Comparison of ENCODE assay signal across 8 cellular contexts in the genomic region with DNA sequence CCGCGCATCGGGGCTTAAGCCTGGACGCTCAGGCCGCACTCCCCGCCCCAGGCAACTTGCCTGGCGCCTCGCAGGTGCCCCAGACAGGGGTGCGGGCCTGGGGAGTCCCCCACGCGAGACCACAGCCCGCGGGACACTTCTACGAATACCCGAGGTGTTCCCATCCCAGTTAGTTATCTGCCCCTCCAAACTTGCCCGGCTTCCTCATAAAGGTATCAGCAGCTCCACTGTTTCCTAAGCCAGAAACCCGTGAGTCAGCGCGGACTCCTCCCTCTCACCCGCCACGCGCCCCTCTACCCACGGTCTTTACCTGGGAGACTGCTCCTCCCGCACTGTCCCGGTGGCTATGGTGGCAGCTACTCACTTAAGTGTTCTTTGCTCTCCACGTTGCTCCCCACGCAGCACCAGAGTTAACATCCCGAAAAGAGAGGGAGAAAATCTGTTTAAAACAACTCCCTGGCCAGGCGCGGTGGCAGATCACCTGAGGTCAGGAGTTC. TPM values are rescaled to one million over a fixed set of nuclear protein-coding genes. Genes with fewer than 3 reads are reported as not detected.
DNase-seq lines count a peak whose midpoint lies in the region; ATAC-seq and TF ChIP-seq lines count a peak whose summit lies in the region.

No MANE protein-coding gene starts in this region.

- peaks cover 9% of the 10 kb centered on the region for H4K20me1 ChIP-seq in fibroblast of lung (ENCODE audit: control insufficient read depth, extremely low read depth, insufficient read depth, low read length)

- no peak for ATAC-seq in left colon
- ATAC-seq in GM19023 (IDR thresholded peaks at IDR 0.05; ENCODE audit: unreplicated experiment): no peak

- H3K27me3 ChIP-seq in fibroblast of lung (ENCODE audit: control insufficient read depth, insufficient read depth, low read length): no peaks in the 10 kb centered on the region
- H3K27me3 ChIP-seq in rectal smooth muscle tissue (ENCODE audit: control insufficient read depth, insufficient read depth, low read length): no peaks in the 10 kb centered on the region

- H3K4me2 ChIP-seq in fibroblast of lung (ENCODE audit: extremely low read depth, insufficient read depth, low read length): peak overlapping the region; percentile 79

- intact Hi-C loops in left colon (cut with DNase I, micrococcal nuclease): no loop called here

- H2AFZ ChIP-seq in fibroblast of lung (ENCODE audit: low read length): no peak overlapping the region

- DNase-seq in SK-N-MC (ENCODE audit: low read depth, low spot score) (no peak), fibroblast of lung (ENCODE audit: low read depth in 2 of 2) (no peak), left colon (no peak), DMS153 (lab: John Stamatoyannopoulos, UW) (no peak)
- DNase-seq in activated effector memory CD4-positive, alpha-beta T cell treated with anti-CD3 and anti-CD28 coated beads, Interleukin-2, amount 50 U/mL, for 16 hours: no peak

- 0 out of 2 replicates have a peak, but pooled peaks cover 6% of the 10 kb centered on the region for H3K4me1 ChIP-seq in ES-I3 (ENCODE audit: insufficient read depth, low read length)
- H3K4me1 ChIP-seq in fibroblast of lung (ENCODE audit: control insufficient read depth, extremely low read depth, insufficient read depth, low read length): peaks cover 6% of the 10 kb centered on the region
- peaks cover 18% of the 10 kb centered on the region for H3K4me1 ChIP-seq in rectal smooth muscle tissue (ENCODE audit: control insufficient read depth, insufficient read depth, low read length)

- H3K9ac ChIP-seq in ES-I3 (ENCODE audit: low read depth, low read length) (peak overlapping the region; percentile 89), SK-N-MC (ENCODE audit: insufficient read length) (no peak overlapping the region), fibroblast of lung (ENCODE audit: insufficient read depth, low read length) (no peak overlapping the region), rectal smooth muscle tissue (ENCODE audit: low read length) (no peak overlapping the region)

- H3K36me3 ChIP-seq in ES-I3 (ENCODE audit: insufficient read depth, low read length) (no peaks in the 10 kb centered on the region), SK-N-MC (ENCODE audit: insufficient read depth, low read length) (peaks cover 15% of the 10 kb centered on the region), fibroblast of lung (ENCODE audit: control insufficient read depth, insufficient read depth, low read length) (no peaks in the 10 kb centered on the region), rectal smooth muscle tissue (ENCODE audit: control insufficient read depth, insufficient read depth, low read length) (no peaks in the 10 kb centered on the region)

- H3K27ac ChIP-seq in SK-N-MC: no peak overlapping the region
- H3K27ac ChIP-seq in fibroblast of lung (ENCODE audit: insufficient read depth, low read length): no peak overlapping the region
- no peak overlapping the region for H3K27ac ChIP-seq in rectal smooth muscle tissue (ENCODE audit: low read depth, low read length)

- no peak for TF ChIP-seq CTCF in fibroblast of lung (conservative IDR thresholded peaks at IDR 0.05 in 1 of 2, IDR thresholded peaks at IDR 0.05 in 1 of 2; ENCODE audit: low read depth in 1 of 2, low read length in 2 of 2)

- peaks cover 33% of the 10 kb centered on the region for H3K79me2 ChIP-seq in fibroblast of lung (ENCODE audit: control insufficient read depth, insufficient read depth, low read length)

- H3K4me3 ChIP-seq in SK-N-MC (peak overlapping the region; percentile 72), fibroblast of lung (replicated peaks in 1 of 4; ENCODE audit: control extremely low read depth in 1 of 4, insufficient read depth in 1 of 4, low read depth in 3 of 4, low read length in 4 of 4) (peak overlapping the region in 2 of 4 experiments; percentile 52 to 68), rectal smooth muscle tissue (ENCODE audit: low read length) (peak overlapping the region; percentile 81)

- H3K9me3 ChIP-seq in ES-I3 (ENCODE audit: control insufficient read depth, insufficient read depth, low read length) (no peaks in the 10 kb centered on the region), SK-N-MC (ENCODE audit: low read depth, low read length) (no peaks in the 10 kb centered on the region), fibroblast of lung (ENCODE audit: control insufficient read depth, insufficient read depth, low read depth, low read length) (no peaks in the 10 kb centered on the region)

RNA-seq across cellular contexts. Expression of gene CREBBP, which starts 1.0 kb away (rescaled TPM):
- 16.2 and 22.6 TPM in 2 replicates for total RNA-seq in fibroblast of lung
- 6.1 and 8.0 TPM in 2 replicates for polyA plus RNA-seq in fibroblast of lung
- 14.5 and 24.9 TPM in 2 replicates for polyA plus RNA-seq in fibroblast of lung (2012)
- polyA minus RNA-seq in fibroblast of lung (ENCODE audit: low replicate concordance): 57.1 and 89.5 TPM in 2 replicates
- 10 to 100 TPM; 59.3 to 60.7 TPM for total RNA-seq in left colon
